Comparison of ENCODE assay signal across 24 cellular contexts in the genomic region with DNA sequence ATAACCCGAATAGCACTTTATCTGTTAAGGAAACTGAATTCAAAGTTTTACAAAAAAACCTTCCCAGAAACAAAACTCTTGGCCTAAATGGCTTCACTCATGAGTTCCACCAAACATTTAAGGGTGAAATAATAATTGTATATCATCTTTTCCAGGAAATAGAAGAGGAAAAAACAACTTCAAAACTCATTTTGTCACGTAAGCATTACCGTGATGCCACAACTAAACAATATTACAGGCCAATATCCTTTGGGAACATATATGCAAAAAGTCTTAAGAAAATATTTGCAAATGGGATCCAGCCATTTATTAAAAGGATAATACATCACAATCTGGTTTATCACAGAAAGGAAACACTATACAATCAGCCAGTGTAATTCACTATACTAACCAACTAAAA.
"Had no signal": no experiment of that assay in that cellular context is flagged by ENCODE, and none has a peak within 500 bp of the region (broad histone marks: within the 10 kb centered on the region; RNA-seq: fewer than 3 reads in every experiment).

No MANE protein-coding gene starts in this region.

- H3K4me3 Mint-ChIP-seq: dendritic cell treated with granulocyte-macrophage colony-stimulating factor and Interleukin-4, amounts not matched to agents 40 ng/mL and 50 ng/mL, for 4 days; effector memory CD8-positive, alpha-beta T cell; endodermal cell; mesothelial cell of epicardium had no signal

- H3K27me3 ChIP-seq: colonic mucosa, esophagus squamous epithelium, gastrocnemius medialis, heart right ventricle, left lung had no signal

- H3K4me1 ChIP-seq: colonic mucosa, esophagus squamous epithelium, gastrocnemius medialis, heart right ventricle, left lung, lower lobe of right lung had no signal

- H3K9me3 ChIP-seq: colonic mucosa, esophagus squamous epithelium, gastrocnemius medialis, lower lobe of right lung had no signal

- H3K36me3 ChIP-seq: colonic mucosa, gastrocnemius medialis, heart right ventricle, left lung, lower lobe of right lung had no signal

- H3K27ac Mint-ChIP-seq: dendritic cell treated with granulocyte-macrophage colony-stimulating factor and Interleukin-4, amounts not matched to agents 40 ng/mL and 50 ng/mL, for 4 days; effector memory CD8-positive, alpha-beta T cell; endodermal cell; mesothelial cell of epicardium had no signal

- H3K4me1 Mint-ChIP-seq: endodermal cell, mesothelial cell of epicardium had no signal

- H3K4me3 ChIP-seq: colonic mucosa, esophagus squamous epithelium, gastrocnemius medialis, heart right ventricle, left lung, lower lobe of right lung, mucosa of descending colon had no signal

- H3K27me3 Mint-ChIP-seq: dendritic cell treated with granulocyte-macrophage colony-stimulating factor and Interleukin-4, amounts not matched to agents 40 ng/mL and 50 ng/mL, for 4 days; effector memory CD8-positive, alpha-beta T cell had no signal

- DNase-seq: colonic mucosa; cortex of kidney; effector CD8-positive, alpha-beta T cell; effector memory CD8-positive, alpha-beta T cell; endodermal cell; erythroblast; esophagus squamous epithelium; foreskin fibroblast; foreskin melanocyte; gastrocnemius medialis; glutamatergic neuron; head of caudate nucleus; heart right ventricle; hippocampal formation; left cardiac atrium; left lung; left ventricle myocardium superior; lower lobe of right lung; mesenchymal stem cell; mucosa of descending colon had no signal

- H3K27ac ChIP-seq: colonic mucosa, epithelial cell of prostate, esophagus squamous epithelium, gastrocnemius medialis, heart right ventricle, left lung, lower lobe of right lung had no signal

- ATAC-seq: effector memory CD8-positive, alpha-beta T cell; esophagus mucosa; gastrocnemius medialis; heart right ventricle; left cardiac atrium; left lung; left ventricle myocardium superior; lower lobe of right lung; mucosa of descending colon had no signal
